In the genomic region with DNA sequence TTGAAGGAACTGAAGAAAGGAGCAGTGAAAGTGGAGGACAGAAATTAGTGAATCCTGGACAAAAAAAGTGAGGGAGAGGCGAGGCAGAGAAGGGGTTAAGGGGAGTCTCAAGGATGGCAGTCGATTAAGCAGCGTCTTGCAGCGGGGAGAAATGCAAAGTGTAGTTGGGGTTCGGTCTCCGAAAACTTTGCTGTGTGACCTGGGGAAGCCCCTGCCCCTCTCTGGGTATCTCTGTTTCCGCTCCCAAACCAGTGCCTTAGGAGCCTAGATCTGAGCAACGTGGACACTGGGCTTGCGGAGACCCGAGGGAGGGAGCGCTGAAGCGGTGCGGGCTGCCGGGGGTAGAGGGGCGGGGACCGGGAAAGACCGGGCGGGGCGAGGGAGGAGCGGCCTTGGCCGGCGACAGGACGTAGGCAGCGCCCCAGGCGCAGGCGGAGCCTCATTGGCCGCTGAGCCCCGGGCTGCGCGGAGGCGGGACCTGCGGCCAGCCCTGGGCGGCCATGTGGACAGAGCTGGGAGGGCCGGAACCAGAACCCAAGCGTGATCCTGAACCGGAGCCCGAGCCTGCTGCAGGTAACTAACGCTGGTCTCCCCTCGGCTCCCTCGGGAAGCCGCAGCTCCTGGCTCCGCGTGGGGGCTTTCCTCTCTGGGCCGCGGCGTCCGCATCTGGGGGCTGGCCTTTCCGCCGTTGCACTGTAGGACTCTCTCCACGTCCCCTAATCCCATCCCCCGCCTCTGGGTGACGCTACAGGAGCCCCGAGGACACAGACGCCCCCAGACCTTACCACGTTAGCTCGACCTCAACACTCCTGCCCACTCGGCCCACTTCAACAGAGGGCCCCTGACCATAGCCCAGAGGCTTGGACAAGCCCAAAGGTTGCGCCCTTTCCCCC, we compare ENCODE assay signal across 8 cellular contexts. TPM values are rescaled to one million over a fixed set of nuclear protein-coding genes. Genes with fewer than 3 reads are reported as not detected.
DNase-seq lines count a peak whose midpoint lies in the region; ATAC-seq and TF ChIP-seq lines count a peak whose summit lies in the region.

A gene (plus strand): TSS at position 468 of the 893 bp plus-strand sequence. CDS start 3,047 bp downstream, outside the sequence.

- DNase-seq in NCI-H748 (lab: John Stamatoyannopoulos, UW; ENCODE audit: unreplicated experiment) (peak; percentile 92), medulla oblongata (ENCODE audit: extremely low spot score) (peak; percentile 88)
- peak; percentile 81 for DNase-seq in activated CD4-positive, alpha-beta memory T cell treated with anti-CD3 and anti-CD28 coated beads for 36 hours
- DNase-seq in effector CD8-positive, alpha-beta T cell (lab: John Stamatoyannopoulos, UW): peak; percentile 17
- DNase-seq in stimulated activated CD8-positive, alpha-beta memory T cell treated with anti-CD3 and anti-CD28 coated beads, Interleukin-12 subunit alpha, Interleukin-12 subunit beta, amount 100 ng/mL, for 24 hours (ENCODE audit: extremely low read depth): peak; percentile 45

- peak; percentile 54 for TF ChIP-seq CTCF in C4-2B (conservative IDR thresholded peaks at IDR 0.05)

- ATAC-seq in GM19043 (IDR thresholded peaks at IDR 0.05; ENCODE audit: low read depth, unreplicated experiment) (peak; percentile 98), HG03342 (IDR thresholded peaks at IDR 0.05; ENCODE audit: unreplicated experiment) (peak; percentile 98)

- H3K36me3 Mint-ChIP-seq in activated CD4-positive, alpha-beta memory T cell treated with anti-CD3 and anti-CD28 coated beads for 36 hours: peaks cover 23% of the 10 kb centered on the region

- H3K4me3 Mint-ChIP-seq in activated CD4-positive, alpha-beta memory T cell treated with anti-CD3 and anti-CD28 coated beads for 36 hours: peak within 1 kb of the TSS; percentile 89

- intact Hi-C loops in activated CD4-positive, alpha-beta memory T cell treated with anti-CD3 and anti-CD28 coated beads for 36 hours (cut with micrococcal nuclease): loop anchor here (5.0 kb wide), 1 partner anchor 490 kb away; a partner anchor contains a TSS

- CTCF ChIA-PET in activated CD4-positive, alpha-beta memory T cell treated with anti-CD3 and anti-CD28 coated beads for 36 hours (lab: Charles Lee): interaction anchor here (1.2 to 1.4 kb wide), 2 partner anchors 9 to 479 kb away, joined by 6 to 7 read pairs; no protein-coding TSS in a partner anchor

- H3K27me3 Mint-ChIP-seq in activated CD4-positive, alpha-beta memory T cell treated with anti-CD3 and anti-CD28 coated beads for 36 hours: no peaks in the 10 kb centered on the region

- no peaks in the 10 kb centered on the region for H3K9me3 Mint-ChIP-seq in activated CD4-positive, alpha-beta memory T cell treated with anti-CD3 and anti-CD28 coated beads for 36 hours

- peak within 1 kb of the TSS; percentile 87 for H3K27ac ChIP-seq in C4-2B

- peak within 1 kb of the TSS; percentile 67 for H3K27ac Mint-ChIP-seq in activated CD4-positive, alpha-beta memory T cell treated with anti-CD3 and anti-CD28 coated beads for 36 hours

- H3K4me1 Mint-ChIP-seq in activated CD4-positive, alpha-beta memory T cell treated with anti-CD3 and anti-CD28 coated beads for 36 hours (ENCODE audit: low read depth): peaks cover 17% of the 10 kb centered on the region

- POLR2A ChIA-PET in activated CD4-positive, alpha-beta memory T cell treated with anti-CD3 and anti-CD28 coated beads for 36 hours (lab: Charles Lee): interaction anchor here (1.2 kb wide), 1 partner anchor 229 kb away, joined by 5 read pairs; a partner anchor contains a TSS

RNA-seq across cellular contexts. Expression of the gene that starts here (rescaled TPM):
- 10 to 100 TPM; 22.1 to 22.2 TPM for total RNA-seq in activated CD4-positive, alpha-beta memory T cell treated with anti-CD3 and anti-CD28 coated beads for 36 hours

Comparison
In these comparisons a context has a peak if more than half of its experiments do, and no peak if none do; other contexts are left out.
1. Peak in every context shown above with its lines: DNase-seq, ATAC-seq and H3K27ac ChIP-seq.
2. DNase-seq: peak in every context shown above with its lines; median percentile 92 in NCI-H748; 88 in medulla oblongata; 81 in activated CD4-positive, alpha-beta memory T cell treated with anti-CD3 and anti-CD28 coated beads for 36 hours; 45 in stimulated activated CD8-positive, alpha-beta memory T cell treated with anti-CD3 and anti-CD28 coated beads, Interleukin-12 subunit alpha, Interleukin-12 subunit beta, amount 100 ng/mL, for 24 hours; 17 in effector CD8-positive, alpha-beta T cell.